ENCODE assay signal across 25 cellular contexts in genomic region chr2:95524195-95524594, GRCh38. TPM values are rescaled to one million over a fixed set of nuclear protein-coding genes. Genes with fewer than 3 reads are reported as not detected.
A peak's percentile ranks its signal among the peaks of the same experiment; 100 is the strongest.
DNase-seq lines count a peak whose midpoint lies in the region; ATAC-seq lines count a peak whose summit lies in the region.
"Had no signal": no experiment of that assay in that cellular context is flagged by ENCODE, and none has a peak within 500 bp of the region (broad histone marks: within the 10 kb centered on the region; RNA-seq: fewer than 3 reads in every experiment).

No MANE protein-coding gene starts in this region.

- no peak overlapping the region for H3K27ac ChIP-seq in CD4-positive, CD25-positive, alpha-beta regulatory T cell (ENCODE audit: insufficient read depth, low read length, poor library complexity, severe bottlenecking)
- H3K27ac ChIP-seq in aorta (ENCODE audit: low read depth in 1 of 2, low read length in 2 of 2), result no peak overlapping the region
- H3K27ac ChIP-seq: 22Rv1, SJCRH30 had no signal

- CTCF ChIA-PET in T-cell (lab: Charles Lee), result no interaction called here

- peaks cover 8% of the 10 kb centered on the region for H3K4me1 ChIP-seq in CD4-positive, CD25-positive, alpha-beta regulatory T cell (ENCODE audit: control insufficient read depth, insufficient read depth, low read length, poor library complexity, severe bottlenecking)
- no peaks in the 10 kb centered on the region for H3K4me1 ChIP-seq in aorta (ENCODE audit: control insufficient read depth in 1 of 2, insufficient read depth in 2 of 2, low read length in 2 of 2)
- H3K4me1 ChIP-seq: HAP-1, SJCRH30 had no signal

- H3K9me3 ChIP-seq in CD4-positive, CD25-positive, alpha-beta regulatory T cell (ENCODE audit: control insufficient read depth in 2 of 2, low read length in 2 of 2), result no peaks in the 10 kb centered on the region
- H3K9me3 ChIP-seq in aorta (ENCODE audit: control insufficient read depth, low read length), result no peaks in the 10 kb centered on the region
- H3K9me3 ChIP-seq: HAP-1, SJCRH30 had no signal

- no peak for ATAC-seq in CD4-positive, CD25-positive, alpha-beta regulatory T cell (ENCODE audit: low read depth in 2 of 2)
- no peak for ATAC-seq in T-cell (replicated peaks in 1 of 4)
- ATAC-seq in aorta (ENCODE audit: low FRiP score), result no peak
- ATAC-seq: PC-3 had no signal

- no peak for DNase-seq in T-helper 1 cell
- no peak for DNase-seq in CD4-positive, CD25-positive, alpha-beta regulatory T cell
- no peak for DNase-seq in T-cell
- no peak for DNase-seq in immature natural killer cell
- no peak for DNase-seq in DMS79 (lab: John Stamatoyannopoulos, UW)
- DNase-seq in aorta, result no peak
- no peak for DNase-seq in activated effector memory CD4-positive, alpha-beta T cell treated with anti-CD3 and anti-CD28 coated beads, Interleukin-2, amount 50 U/mL, for 16 hours
- DNase-seq: ACHN; DMS53; GOT3; Kasumi-1; NCI-H1105; NCI-H1436 treated with DMSO at 0.1 percent for 48 hours; NCI-H2029; NCI-H446 treated with DMSO at 0.1 percent for 48 hours; NCI-H526; NCI-H82; NK-92 treated with Interleukin-12 subunit alpha and Interleukin-12 subunit beta, amount 100 ng/mL, for 24 hours; PC-3; SJCRH30 had no signal

- H3K4me3 Mint-ChIP-seq in T-helper 1 cell treated with Interleukin-12 subunit alpha and Interleukin-12 subunit beta and Interleukin-4 antibody, amounts not matched to agents 30 μg/mL and 1 μg/mL, for 36 hours, result peak overlapping the region; percentile 67
- H3K4me3 Mint-ChIP-seq in CD4-positive, CD25-positive, alpha-beta regulatory T cell, result peak overlapping the region in 3 of 4 donors; percentile 44 to 78 (median 60)
- peak overlapping the region in 2 of 3 donors; percentile 39 to 60 for H3K4me3 Mint-ChIP-seq in T-cell
- H3K4me3 Mint-ChIP-seq in immature natural killer cell, result peak overlapping the region in 3 of 5 donors; percentile 15 to 47 (median 35)

- no peaks in the 10 kb centered on the region for H3K36me3 ChIP-seq in CD4-positive, CD25-positive, alpha-beta regulatory T cell (ENCODE audit: control insufficient read depth, insufficient read depth, low read length)
- H3K36me3 ChIP-seq in aorta (ENCODE audit: control insufficient read depth in 1 of 2, insufficient read depth in 2 of 2, low read length in 1 of 2), result peaks cover 0 to 2% of the 10 kb centered on the region in 2 donors
- H3K36me3 ChIP-seq: HAP-1, SJCRH30 had no signal

- peaks cover 4% of the 10 kb centered on the region for H3K27me3 Mint-ChIP-seq in T-helper 1 cell treated with Interleukin-12 subunit alpha and Interleukin-12 subunit beta and Interleukin-4 antibody, amounts not matched to agents 30 μg/mL and 1 μg/mL, for 36 hours (ENCODE audit: low read depth)
- peaks cover 10% of the 10 kb centered on the region for H3K27me3 Mint-ChIP-seq in CD4-positive, CD25-positive, alpha-beta regulatory T cell
- H3K27me3 Mint-ChIP-seq in T-cell (no peaks in the 10 kb centered on the region), immature natural killer cell (ENCODE audit: low read depth in 3 of 3) (peaks cover 2 to 4% (median 3%) of the 10 kb centered on the region in 3 donors)

- POLR2A ChIA-PET in T-cell (lab: Charles Lee), result no interaction called here

- no peak overlapping the region for H3K27ac Mint-ChIP-seq in T-helper 1 cell treated with Interleukin-12 subunit alpha and Interleukin-12 subunit beta and Interleukin-4 antibody, amounts not matched to agents 30 μg/mL and 1 μg/mL, for 36 hours
- no peak overlapping the region for H3K27ac Mint-ChIP-seq in CD4-positive, CD25-positive, alpha-beta regulatory T cell
- H3K27ac Mint-ChIP-seq in T-cell (no peak overlapping the region), immature natural killer cell (no peak overlapping the region)

- H3K4me3 ChIP-seq in CD4-positive, CD25-positive, alpha-beta regulatory T cell (ENCODE audit: low read depth, low read length), result no peak overlapping the region
- no peak overlapping the region for H3K4me3 ChIP-seq in aorta (ENCODE audit: low read length in 2 of 2)
- H3K4me3 ChIP-seq: HAP-1, SJCRH30 had no signal

- peaks cover 17% of the 10 kb centered on the region for H3K4me1 Mint-ChIP-seq in T-helper 1 cell treated with Interleukin-12 subunit alpha and Interleukin-12 subunit beta and Interleukin-4 antibody, amounts not matched to agents 30 μg/mL and 1 μg/mL, for 36 hours (ENCODE audit: low read depth)
- H3K4me1 Mint-ChIP-seq in CD4-positive, CD25-positive, alpha-beta regulatory T cell, result peaks cover 6 to 17% (median 14%) of the 10 kb centered on the region in 4 donors
- H3K4me1 Mint-ChIP-seq in T-cell (peaks cover 5 to 16% (median 9%) of the 10 kb centered on the region in 3 donors), immature natural killer cell (peaks cover 13 to 18% of the 10 kb centered on the region in 2 donors)

- H3K27me3 ChIP-seq in CD4-positive, CD25-positive, alpha-beta regulatory T cell (ENCODE audit: control insufficient read depth, insufficient read depth, low read length), result no peaks in the 10 kb centered on the region
- no peaks in the 10 kb centered on the region for H3K27me3 ChIP-seq in aorta (ENCODE audit: control insufficient read depth in 1 of 2, insufficient read depth in 2 of 2, low read length in 1 of 2)
- H3K27me3 ChIP-seq: SJCRH30 had no signal

- 82 to 88% methylated on average over 2 of the region's 2 CpGs for WGBS in aorta, 2 donors

- H3K36me3 Mint-ChIP-seq in T-helper 1 cell treated with Interleukin-12 subunit alpha and Interleukin-12 subunit beta and Interleukin-4 antibody, amounts not matched to agents 30 μg/mL and 1 μg/mL, for 36 hours (ENCODE audit: low read depth), result peaks cover 10% of the 10 kb centered on the region
- no peaks in the 10 kb centered on the region for H3K36me3 Mint-ChIP-seq in CD4-positive, CD25-positive, alpha-beta regulatory T cell
- H3K36me3 Mint-ChIP-seq in T-cell, result no peaks in the 10 kb centered on the region
- H3K36me3 Mint-ChIP-seq in immature natural killer cell, result no peaks in the 10 kb centered on the region

- intact Hi-C loops in aorta (cut with DNase I), result no loop called here

- H3K9me3 Mint-ChIP-seq in T-helper 1 cell treated with Interleukin-12 subunit alpha and Interleukin-12 subunit beta and Interleukin-4 antibody, amounts not matched to agents 30 μg/mL and 1 μg/mL, for 36 hours, result no peaks in the 10 kb centered on the region
- no peaks in the 10 kb centered on the region for H3K9me3 Mint-ChIP-seq in CD4-positive, CD25-positive, alpha-beta regulatory T cell
- H3K9me3 Mint-ChIP-seq in T-cell (peaks cover 0 to 2% (median 0%) of the 10 kb centered on the region in 3 donors), immature natural killer cell (no peaks in the 10 kb centered on the region)

RNA-seq across cellular contexts. Expression of gene TRIM43B, which starts 39.6 kb away (rescaled TPM):
- not detected for total RNA-seq in CD4-positive, CD25-positive, alpha-beta regulatory T cell
- not detected for polyA plus RNA-seq in CD4-positive, CD25-positive, alpha-beta regulatory T cell
- total RNA-seq in T-cell (not detected), aorta (not detected)
- polyA plus RNA-seq in immature natural killer cell (not detected), aorta (not detected)
- total RNA-seq: M059J, PC-3, SJCRH30 had no signal
- polyA plus RNA-seq: BJ had no signal
